In the genomic region with DNA sequence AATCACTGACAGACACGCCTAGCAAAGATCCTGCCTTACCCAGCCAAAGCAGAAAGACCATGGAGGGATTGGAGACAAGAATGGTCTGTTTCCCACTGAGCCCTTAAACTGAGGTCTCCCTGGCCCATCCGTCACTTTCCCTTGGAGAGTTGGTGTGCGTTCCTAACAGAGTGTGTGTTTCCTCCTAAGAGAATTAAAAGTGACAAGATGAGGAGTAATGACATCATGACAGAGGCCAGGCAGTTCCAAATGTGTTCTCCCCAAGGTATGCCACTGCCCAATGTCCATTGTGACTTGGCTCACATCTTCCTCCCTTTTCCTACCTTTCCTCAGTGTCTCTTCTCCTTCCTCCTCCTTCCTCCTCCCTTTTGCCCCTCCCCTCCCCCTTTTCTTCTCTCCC, we compare ENCODE assay signal across 30 cellular contexts.
"Had no signal": no experiment of that assay in that cellular context is flagged by ENCODE, and none has a peak within 500 bp of the region (broad histone marks: within the 10 kb centered on the region; RNA-seq: fewer than 3 reads in every experiment).

No MANE protein-coding gene starts in this region.

- H3K4me3 Mint-ChIP-seq: mesothelial cell of epicardium; natural killer cell treated with Interleukin-12 subunit alpha and Interleukin-12 subunit beta and Interleukin-15 and Interleukin-18, amount 100 ng/mL, for 72 hours; neural crest cell had no signal

- H3K4me2 ChIP-seq: hepatocyte, smooth muscle cell had no signal

- H3K36me3 ChIP-seq: gastroesophageal sphincter, heart left ventricle, stomach, tibial nerve, upper lobe of left lung had no signal

- H3K36me3 Mint-ChIP-seq: mesothelial cell of epicardium; naive B cell; natural killer cell treated with Interleukin-12 subunit alpha and Interleukin-12 subunit beta and Interleukin-15 and Interleukin-18, amount 100 ng/mL, for 72 hours had no signal

- H3K4me1 ChIP-seq: gastroesophageal sphincter, parathyroid adenoma, stomach, testis, tibial nerve, upper lobe of left lung had no signal

- H3K9me3 Mint-ChIP-seq: effector memory CD8-positive, alpha-beta T cell; mesothelial cell of epicardium; natural killer cell treated with Interleukin-12 subunit alpha and Interleukin-12 subunit beta and Interleukin-15 and Interleukin-18, amount 100 ng/mL, for 72 hours had no signal

- H3K27ac ChIP-seq: foreskin keratinocyte, gastroesophageal sphincter, heart left ventricle, hepatocyte, parathyroid adenoma, stomach, testis, tibial nerve, upper lobe of left lung had no signal

- H3K27me3 ChIP-seq: gastroesophageal sphincter, heart left ventricle, hepatocyte, testis, tibial nerve, upper lobe of left lung had no signal

- H3K27ac Mint-ChIP-seq: mesothelial cell of epicardium; naive B cell; natural killer cell treated with Interleukin-12 subunit alpha and Interleukin-12 subunit beta and Interleukin-15 and Interleukin-18, amount 100 ng/mL, for 72 hours; progenitor cell of endocrine pancreas had no signal

- H3K79me2 ChIP-seq: hepatocyte, parathyroid adenoma had no signal

- ATAC-seq: effector memory CD8-positive, alpha-beta T cell; gastroesophageal sphincter; heart left ventricle; left lobe of liver; mucosa of descending colon; sciatic nerve had no signal

- H3K9me3 ChIP-seq: gastroesophageal sphincter, heart left ventricle, mucosa of descending colon, stomach, testis, tibial nerve, upper lobe of left lung had no signal

- H3K4me3 ChIP-seq: gastroesophageal sphincter, heart left ventricle, hepatocyte, lung, mucosa of descending colon, smooth muscle cell, stomach, testis, tibial nerve, upper lobe of left lung had no signal

- H3K4me1 Mint-ChIP-seq: naive B cell, neural crest cell had no signal

- H3K9ac ChIP-seq: parathyroid adenoma had no signal

- DNase-seq: cortex of kidney; effector memory CD8-positive, alpha-beta T cell; heart left ventricle; kidney; mesenchymal stem cell; mucosa of descending colon; naive B cell; stimulated activated CD4-positive, alpha-beta T cell treated with anti-CD3 and anti-CD28 coated beads, Interleukin-12 subunit alpha, Interleukin-12 subunit beta, amount 100 ng/mL, for 4 hours; stimulated activated CD4-positive, alpha-beta T cell treated with anti-CD3 and anti-CD28 coated beads, Interleukin-1b, Interleukin-23, amount 100 ng/mL, for 48 hours; stimulated activated CD4-positive, alpha-beta T cell treated with anti-CD3 and anti-CD28 coated beads, Interleukin-4, amount 100 ng/mL, for 1 hour; stimulated activated CD8-positive, alpha-beta memory T cell treated with anti-CD3 and anti-CD28 coated beads, Interleukin-4, amount 100 ng/mL, for 48 hours; stimulated activated naive CD4-positive, alpha-beta T cell treated with Interleukin-2 at 50 U/mL for 16 hours; stomach; testis; upper lobe of left lung had no signal

- H2AFZ ChIP-seq: hepatocyte, parathyroid adenoma had no signal

- FAIRE-seq: endometrium, kidney, urothelium cell line had no signal
